ENCODE assay signal across 18 cellular contexts in genomic region chr6:83509416-83509815, GRCh38. TPM values are rescaled to one million over a fixed set of nuclear protein-coding genes. Genes with fewer than 3 reads are reported as not detected.
A peak's percentile ranks its signal among the peaks of the same experiment; 100 is the strongest.
DNase-seq lines count a peak whose midpoint lies in the region; ATAC-seq and TF ChIP-seq lines count a peak whose summit lies in the region.
"Had no signal": no experiment of that assay in that cellular context is flagged by ENCODE, and none has a peak within 500 bp of the region (broad histone marks: within the 10 kb centered on the region; RNA-seq: fewer than 3 reads in every experiment).

No MANE protein-coding gene starts in this region.

- H4K8ac ChIP-seq in mesendoderm (ENCODE audit: low read depth, low read length): no peak overlapping the region

- no peaks in the 10 kb centered on the region for H3K9me3 Mint-ChIP-seq in chondrocyte (ENCODE audit: low read depth)
- H3K9me3 Mint-ChIP-seq in activated naive CD4-positive, alpha-beta T cell treated with anti-CD3 and anti-CD28 coated beads, Interleukin-2, amount 10 ng/mL, durations not matched to agents 7 days and 5 days: no peaks in the 10 kb centered on the region
- H3K9me3 Mint-ChIP-seq in activated CD8-positive, alpha-beta memory T cell treated with anti-CD3 and anti-CD28 coated beads, Interleukin-2, amount 10 ng/mL, durations not matched to agents 7 days and 5 days (ENCODE audit: low read depth): no peaks in the 10 kb centered on the region
- H3K9me3 Mint-ChIP-seq: CD8-positive, alpha-beta T cell had no signal

- no peaks in the 10 kb centered on the region for H3K36me3 ChIP-seq in mesendoderm (ENCODE audit: control insufficient read depth, insufficient read depth, low read length)

- no peak overlapping the region for H3K4me2 ChIP-seq in mesendoderm (ENCODE audit: low read length)

- no peaks in the 10 kb centered on the region for H3K4me1 ChIP-seq in mesendoderm (ENCODE audit: control insufficient read depth, low read depth, low read length)

- no peak overlapping the region for H3K23ac ChIP-seq in mesendoderm (ENCODE audit: low read length)

- H3K18ac ChIP-seq in mesendoderm (ENCODE audit: low read length): no peak overlapping the region

- no CpG with 5 or more reads among the region's 1 CpG for whole genome bisulfite sequencing in mesendoderm (ENCODE audit: extremely low coverage, insufficient coverage, low lambda C conversion rate)

- TF ChIP-seq CTCF in chondrocyte (IDR thresholded peaks at IDR 0.05): no peak

- H3K4ac ChIP-seq in mesendoderm (ENCODE audit: low read depth, low read length): no peak overlapping the region

- no peak overlapping the region for H3K9ac ChIP-seq in mesendoderm (ENCODE audit: low read length)

- ATAC-seq in activated CD8-positive, alpha-beta memory T cell treated with anti-CD3 and anti-CD28 coated beads, Interleukin-2, amount 10 ng/mL, durations not matched to agents 7 days and 5 days: no peak
- no peak for ATAC-seq in GM21360 (IDR thresholded peaks at IDR 0.05; ENCODE audit: unreplicated experiment)
- ATAC-seq: CD8-positive, alpha-beta T cell had no signal

- H3K79me2 ChIP-seq in mesendoderm (ENCODE audit: control insufficient read depth, insufficient read depth, low read length): no peaks in the 10 kb centered on the region

- CTCF ChIA-PET in activated naive CD4-positive, alpha-beta T cell treated with anti-CD3 and anti-CD28 coated beads, Interleukin-2, amount 10 ng/mL, durations not matched to agents 7 days and 5 days (lab: Charles Lee): interaction anchor here (1.6 kb wide), 1 partner anchor 442 kb away, joined by 5 read pairs; the partner anchor contains the start of gene DOP1A
- CTCF ChIA-PET in activated CD8-positive, alpha-beta memory T cell treated with anti-CD3 and anti-CD28 coated beads, Interleukin-2, amount 10 ng/mL, durations not matched to agents 7 days and 5 days (lab: Charles Lee): interaction anchor here (7.3 kb wide), 1 partner anchor 286 kb away, joined by 62 read pairs; no protein-coding TSS in a partner anchor

- H3K56ac ChIP-seq in mesendoderm (ENCODE audit: low read length): no peak overlapping the region

- H3K4me3 Mint-ChIP-seq in chondrocyte (ENCODE audit: unreplicated experiment): no peak overlapping the region
- H3K4me3 Mint-ChIP-seq in activated naive CD4-positive, alpha-beta T cell treated with anti-CD3 and anti-CD28 coated beads, Interleukin-2, amount 10 ng/mL, durations not matched to agents 7 days and 5 days: no peak overlapping the region
- H3K4me3 Mint-ChIP-seq in activated CD8-positive, alpha-beta memory T cell treated with anti-CD3 and anti-CD28 coated beads, Interleukin-2, amount 10 ng/mL, durations not matched to agents 7 days and 5 days: no peak overlapping the region
- H3K4me3 Mint-ChIP-seq: CD8-positive, alpha-beta T cell had no signal

- H3K4me3 ChIP-seq in mesendoderm (ENCODE audit: low read length): no peak overlapping the region

- H2BK120ac ChIP-seq in mesendoderm (ENCODE audit: low read depth, low read length): no peak overlapping the region

- no peak overlapping the region for H3K27ac ChIP-seq in mesendoderm (ENCODE audit: low read depth, low read length)
- H3K27ac ChIP-seq: HL-60 had no signal

- DNase-seq in EH (ENCODE audit: low read depth) (peak; percentile 57), LoVo (ENCODE audit: low spot score) (peak; percentile 49), chondrocyte (ENCODE audit: low spot score) (no peak), mesendoderm (no peak), SHP77 treated with DMSO at 0.1 percent for 48 hours (lab: John Stamatoyannopoulos, UW) (no peak)
- no peak for DNase-seq in activated naive CD4-positive, alpha-beta T cell treated with anti-CD3 and anti-CD28 coated beads, Interleukin-2, amount 10 ng/mL, durations not matched to agents 7 days and 5 days
- no peak for DNase-seq in activated CD8-positive, alpha-beta memory T cell treated with anti-CD3 and anti-CD28 coated beads, Interleukin-2, amount 10 ng/mL, durations not matched to agents 7 days and 5 days
- DNase-seq: CD8-positive, alpha-beta T cell; DMS79 treated with DMSO at 0.1 percent for 48 hours; GF-D8; NCI-H1436; NCI-H2029; NCI-H2171; NCI-H446 treated with DMSO at 0.1 percent for 48 hours; NK-92 treated with Interleukin-12 subunit alpha and Interleukin-12 subunit beta, amount 100 ng/mL, for 24 hours had no signal

- H2BK5ac ChIP-seq in mesendoderm (ENCODE audit: low read length): no peak overlapping the region

- peak overlapping the region; percentile 27 for H2BK15ac ChIP-seq in mesendoderm (replicated peaks; ENCODE audit: low read depth)

- no peaks in the 10 kb centered on the region for H3K27me3 ChIP-seq in mesendoderm (ENCODE audit: insufficient read depth, low read length, poor library complexity)

- no peaks in the 10 kb centered on the region for H3K27me3 Mint-ChIP-seq in chondrocyte (ENCODE audit: low read depth)
- H3K27me3 Mint-ChIP-seq in activated naive CD4-positive, alpha-beta T cell treated with anti-CD3 and anti-CD28 coated beads, Interleukin-2, amount 10 ng/mL, durations not matched to agents 7 days and 5 days: peaks cover 27% of the 10 kb centered on the region
- peaks cover 42% of the 10 kb centered on the region for H3K27me3 Mint-ChIP-seq in activated CD8-positive, alpha-beta memory T cell treated with anti-CD3 and anti-CD28 coated beads, Interleukin-2, amount 10 ng/mL, durations not matched to agents 7 days and 5 days

- H3K4me1 Mint-ChIP-seq in chondrocyte (ENCODE audit: low read depth): peaks cover 42% of the 10 kb centered on the region
- H3K4me1 Mint-ChIP-seq in activated naive CD4-positive, alpha-beta T cell treated with anti-CD3 and anti-CD28 coated beads, Interleukin-2, amount 10 ng/mL, durations not matched to agents 7 days and 5 days: peaks cover 3% of the 10 kb centered on the region
- peaks cover 7% of the 10 kb centered on the region for H3K4me1 Mint-ChIP-seq in activated CD8-positive, alpha-beta memory T cell treated with anti-CD3 and anti-CD28 coated beads, Interleukin-2, amount 10 ng/mL, durations not matched to agents 7 days and 5 days

- H3K27ac Mint-ChIP-seq in chondrocyte (ENCODE audit: unreplicated experiment): peak overlapping the region; percentile 17
- no peak overlapping the region for H3K27ac Mint-ChIP-seq in activated naive CD4-positive, alpha-beta T cell treated with anti-CD3 and anti-CD28 coated beads, Interleukin-2, amount 10 ng/mL, durations not matched to agents 7 days and 5 days
- H3K27ac Mint-ChIP-seq in activated CD8-positive, alpha-beta memory T cell treated with anti-CD3 and anti-CD28 coated beads, Interleukin-2, amount 10 ng/mL, durations not matched to agents 7 days and 5 days: no peak overlapping the region
- H3K27ac Mint-ChIP-seq: CD8-positive, alpha-beta T cell had no signal

- no peak overlapping the region for H4K5ac ChIP-seq in mesendoderm (ENCODE audit: low read length)

- no peak overlapping the region for H2AK5ac ChIP-seq in mesendoderm (ENCODE audit: low read length)

- H3K79me1 ChIP-seq in mesendoderm (ENCODE audit: low read length): no peaks in the 10 kb centered on the region

- no peaks in the 10 kb centered on the region for H3K36me3 Mint-ChIP-seq in chondrocyte (ENCODE audit: low read depth)
- no peaks in the 10 kb centered on the region for H3K36me3 Mint-ChIP-seq in activated naive CD4-positive, alpha-beta T cell treated with anti-CD3 and anti-CD28 coated beads, Interleukin-2, amount 10 ng/mL, durations not matched to agents 7 days and 5 days
- no peaks in the 10 kb centered on the region for H3K36me3 Mint-ChIP-seq in activated CD8-positive, alpha-beta memory T cell treated with anti-CD3 and anti-CD28 coated beads, Interleukin-2, amount 10 ng/mL, durations not matched to agents 7 days and 5 days
- H3K36me3 Mint-ChIP-seq: CD8-positive, alpha-beta T cell had no signal

RNA-seq across cellular contexts. Expression of gene PRSS35, which starts 2.9 kb away (rescaled TPM):
- total RNA-seq in chondrocyte: 61.6 to 200 TPM (median 197 TPM) in 3 replicates
- polyA plus RNA-seq in mesendoderm (2013, experiment 1 of 2): 4.6 TPM
- 4.6 TPM for polyA plus RNA-seq in mesendoderm (2013, experiment 2 of 2)
- total RNA-seq in activated CD8-positive, alpha-beta memory T cell treated with anti-CD3 and anti-CD28 coated beads, Interleukin-2, amount 10 ng/mL, durations not matched to agents 7 days and 5 days: not detected
- total RNA-seq: OCI-LY7 had no signal

Comparison
In these comparisons a context has a peak if more than half of its experiments do, and no peak if none do; other contexts are left out.
1. DNase-seq: peak in EH (single experiment) and LoVo (single experiment); none in chondrocyte (single experiment), mesendoderm (single experiment), activated naive CD4-positive, alpha-beta T cell treated with anti-CD3 and anti-CD28 coated beads, Interleukin-2, amount 10 ng/mL, durations not matched to agents 7 days and 5 days (single experiment), activated CD8-positive, alpha-beta memory T cell treated with anti-CD3 and anti-CD28 coated beads, Interleukin-2, amount 10 ng/mL, durations not matched to agents 7 days and 5 days (single experiment) and SHP77 treated with DMSO at 0.1 percent for 48 hours (single experiment).
2. RNA of gene PRSS35, which starts 2.9 kb away (total RNA-seq): 61.6 to 200 TPM in chondrocyte; not detected in activated CD8-positive, alpha-beta memory T cell treated with anti-CD3 and anti-CD28 coated beads, Interleukin-2, amount 10 ng/mL, durations not matched to agents 7 days and 5 days; every median in the first group is over 10 times any median in the second.